8 cellular contexts compared by ENCODE assay signal in the genomic region with DNA sequence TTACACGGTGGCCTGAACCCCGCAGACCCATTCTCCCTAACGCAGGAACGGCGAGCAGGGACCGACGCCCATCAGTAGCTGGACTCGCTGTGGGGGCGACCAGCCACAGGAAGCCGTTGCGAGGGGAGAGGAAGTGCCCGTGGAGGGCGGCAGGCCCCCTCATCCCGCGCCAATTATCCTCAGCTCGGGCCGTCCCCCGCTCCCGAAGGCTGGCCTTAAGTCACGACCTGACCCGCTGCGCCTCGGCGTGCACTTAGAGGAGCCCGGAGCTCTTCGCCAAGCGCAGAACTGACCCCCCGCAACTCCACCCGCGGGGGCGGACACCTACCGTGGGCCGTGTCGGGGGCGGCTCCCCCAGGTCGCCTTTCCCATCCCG. TPM values are rescaled to one million over a fixed set of nuclear protein-coding genes. Genes with fewer than 3 reads are reported as not detected.
DNase-seq lines count a peak whose midpoint lies in the region; ATAC-seq and TF ChIP-seq lines count a peak whose summit lies in the region.

No MANE protein-coding gene starts in this region.

- in situ Hi-C loops in GM13977 (cut with MboI; ENCODE audit: low pct_unique_long_range_greater_than_20kb, low sequenced_read_pairs, unreplicated experiment), result no loop called here

- under 1% methylated on average over 37 of the region's 37 CpGs for WGBS in thymus

- H3K9me3 ChIP-seq in ascending aorta (no peaks in the 10 kb centered on the region), thymus (ENCODE audit: control insufficient read depth) (no peaks in the 10 kb centered on the region)

- intact Hi-C loops in ascending aorta (cut with DNase I) (loop anchor here (1.0 kb wide), 2 partner anchors 17 to 20 kb away; a partner anchor contains a TSS), left colon (cut with DNase I, micrococcal nuclease) (no loop called here)

- DNase-seq in activated CD4-positive, alpha-beta T cell treated with anti-CD3 and anti-CD28 coated beads for 48 hours, result peak; percentile 27
- DNase-seq in activated CD4-positive, alpha-beta T cell treated with anti-CD3 and anti-CD28 coated beads, Interleukin-2, amount 50 U/mL, for 4 hours, result no peak
- no peak for DNase-seq in ascending aorta (ENCODE audit: low spot score in 2 of 2)
- DNase-seq in left colon, result no peak
- DNase-seq in GM13977 (ENCODE audit: low spot score), result no peak

- no peaks in the 10 kb centered on the region for H3K27me3 ChIP-seq in ascending aorta
- no peaks in the 10 kb centered on the region for H3K27me3 ChIP-seq in thymus (ENCODE audit: control insufficient read depth, insufficient read depth)

- H3K4me3 ChIP-seq in ascending aorta (peak overlapping the region; percentile 66 to 84), thymus (ENCODE audit: low read length) (peak overlapping the region; percentile 93)

- peaks cover 22 to 25% of the 10 kb centered on the region in 2 donors for H3K36me3 ChIP-seq in ascending aorta
- H3K36me3 ChIP-seq in thymus (ENCODE audit: control insufficient read depth, insufficient read depth), result peaks cover 30% of the 10 kb centered on the region

- peak overlapping the region; percentile 62 to 63 for H3K27ac ChIP-seq in ascending aorta
- peak overlapping the region; percentile 83 for H3K27ac ChIP-seq in thymus (ENCODE audit: low read depth)

- no peak for TF ChIP-seq CTCF in ascending aorta (IDR thresholded peaks at IDR 0.05)
- TF ChIP-seq CTCF in GM13977 (IDR thresholded peaks at IDR 0.05; ENCODE audit: extremely low read depth, insufficient read depth, missing control alignments), result no peak

- H3K4me1 ChIP-seq in ascending aorta (peaks cover 14 to 20% of the 10 kb centered on the region in 2 donors), thymus (ENCODE audit: control insufficient read depth, insufficient read depth, low read length) (peaks cover 16% of the 10 kb centered on the region)

- ATAC-seq in HG03354 (IDR thresholded peaks at IDR 0.05; ENCODE audit: poor library complexity, severe bottlenecking, unreplicated experiment) (peak; percentile 15), left colon (peak; percentile 32), HG02798 (IDR thresholded peaks at IDR 0.05; ENCODE audit: poor library complexity, unreplicated experiment) (no peak)

RNA-seq across cellular contexts. Expression of a gene that starts 0.4 kb away (rescaled TPM):
- total RNA-seq in ascending aorta (21.0 TPM), left colon (10 to 100 TPM; 14.3 to 30.5 TPM)
- 129 TPM for polyA plus RNA-seq in thymus

RNA-seq across cellular contexts. Expression of a gene that starts 0.6 kb away (rescaled TPM):
- total RNA-seq in ascending aorta (211 TPM), left colon (100 to 1,000 TPM in 1 of 2 donors, 10 to 100 TPM in 1; 98.5 to 105 TPM)
- polyA plus RNA-seq in thymus, result 157 TPM

RNA-seq across cellular contexts. Expression of a gene that starts 16.7 kb away (rescaled TPM):
- total RNA-seq in ascending aorta, result 15.8 TPM
- total RNA-seq in left colon, result 10 to 100 TPM; 14.0 to 19.4 TPM
- 42.5 TPM for polyA plus RNA-seq in thymus

RNA-seq across cellular contexts. Expression of a gene that starts 16.8 kb away (rescaled TPM):
- total RNA-seq in ascending aorta, result 96.1 TPM
- 10 to 100 TPM; 24.6 to 36.6 TPM for total RNA-seq in left colon
- polyA plus RNA-seq in thymus, result 83.0 TPM

RNA-seq across cellular contexts. Expression of a gene that starts 20.0 kb away (rescaled TPM):
- total RNA-seq in ascending aorta, result 21.8 TPM
- 100 to 1,000 TPM in 1 of 2 donors, 10 to 100 TPM in 1; 88.2 to 146 TPM for total RNA-seq in left colon
- polyA plus RNA-seq in thymus, result 59.7 TPM
